Comparison of ENCODE assay signal across 8 cellular contexts in genomic region chr12:119444462-119445044, GRCh38.
DNase-seq lines count a peak whose midpoint lies in the region; ATAC-seq, FAIRE-seq and TF ChIP-seq lines count a peak whose summit lies in the region.

No MANE protein-coding gene starts in this region.

- no peak overlapping the region for H3K4me3 ChIP-seq in ascending aorta
- H3K4me3 ChIP-seq in iPS-20b (ENCODE audit: low read length), result peak overlapping the region; percentile 43; the same call in 1 of the 2 replicates

- H3K27ac ChIP-seq in ascending aorta (no peak overlapping the region), iPS-20b (ENCODE audit: low read length) (no peak overlapping the region)

- H3K36me3 ChIP-seq in ascending aorta, result no peaks in the 10 kb centered on the region
- H3K36me3 ChIP-seq in iPS-20b (ENCODE audit: insufficient read depth, low read depth, low read length), result no peaks in the 10 kb centered on the region

- H3K27me3 ChIP-seq in ascending aorta, result no peaks in the 10 kb centered on the region
- H3K27me3 ChIP-seq in iPS-20b (ENCODE audit: insufficient read depth, low read length), result no peaks in the 10 kb centered on the region

- no peak for DNase-seq in Right ventricle myocardium inferior (ENCODE audit: missing footprints)
- no peak for DNase-seq in cardiac septum (ENCODE audit: low spot score)
- DNase-seq in HTR-8/SVneo (ENCODE audit: insufficient read length, low spot score), result peak; percentile 28
- peak; percentile 77 for DNase-seq in OCI-M1 (lab: John Stamatoyannopoulos, UW)
- DNase-seq in ascending aorta (ENCODE audit: low spot score in 2 of 2), result no peak
- DNase-seq in stimulated activated CD4-positive, alpha-beta T cell treated with anti-CD3 and anti-CD28 coated beads, Interleukin-2, amount 100 ng/mL, for 48 hours, result peak; percentile 32 to 35
- DNase-seq in NCI-H187 (lab: John Stamatoyannopoulos, UW), result no peak

- H3K4me1 ChIP-seq in ascending aorta (no peaks in the 10 kb centered on the region), iPS-20b (ENCODE audit: insufficient read depth, low read length) (no peaks in the 10 kb centered on the region)

- intact Hi-C loops in Right ventricle myocardium inferior (cut with DNase I), result loop anchor here (2.0 kb wide), 1 partner anchor 100 kb away; no protein-coding TSS in a partner anchor
- intact Hi-C loops in cardiac septum (cut with DNase I), result loop anchor here (5.0 to 10.0 kb wide), 2 partner anchors 103 to 210 kb away; no protein-coding TSS in a partner anchor
- intact Hi-C loops in ascending aorta (cut with DNase I), result no loop called here

- no peak overlapping the region for H3K9ac ChIP-seq in iPS-20b (ENCODE audit: low read depth, low read length)

- TF ChIP-seq CTCF in ascending aorta (IDR thresholded peaks at IDR 0.05), result peak; percentile 22 to 40 (median 32)

- peak; percentile 44 for ATAC-seq in Right ventricle myocardium inferior

- H3K9me3 ChIP-seq in ascending aorta (no peaks in the 10 kb centered on the region), iPS-20b (ENCODE audit: insufficient read depth, low read depth, low read length) (no peaks in the 10 kb centered on the region)

- FAIRE-seq in HTR-8/SVneo (lab: Jason Lieb, UNC), result no peak

Comparison
In these comparisons a context has a peak if more than half of its experiments do, and no peak if none do; other contexts are left out.
1. DNase-seq: peak in HTR-8/SVneo (single experiment), OCI-M1 (single experiment) and stimulated activated CD4-positive, alpha-beta T cell treated with anti-CD3 and anti-CD28 coated beads, Interleukin-2, amount 100 ng/mL, for 48 hours (2 of 2); none in Right ventricle myocardium inferior (single experiment), cardiac septum (single experiment), ascending aorta (0 of 2) and NCI-H187 (0 of 2).